Comparison of ENCODE assay signal across 19 cellular contexts in genomic region chr10:125067764-125068163, GRCh38.
"Had no signal": no experiment of that assay in that cellular context is flagged by ENCODE, and none has a peak within 500 bp of the region (broad histone marks: within the 10 kb centered on the region; RNA-seq: fewer than 3 reads in every experiment).

No MANE protein-coding gene starts in this region.

- H3K4me3 Mint-ChIP-seq: activated B cell treated with CpG ODN at 0.5 μM for 24 hours; activated CD4-positive, alpha-beta memory T cell treated with anti-CD3 and anti-CD28 coated beads, Interleukin-2, amount 10 ng/mL, durations not matched to agents 7 days and 5 days; activated naive CD4-positive, alpha-beta T cell treated with anti-CD3 and anti-CD28 coated beads, Interleukin-2, amount 10 ng/mL, durations not matched to agents 7 days and 5 days; activated naive CD8-positive, alpha-beta T cell treated with anti-CD3 and anti-CD28 coated beads, Interleukin-2, amount 50 U/mL, for 24 hours; activated T-cell treated with anti-CD3 and anti-CD28 coated beads, Interleukin-2, amount 50 U/mL, for 24 hours; memory B cell; naive thymus-derived CD4-positive, alpha-beta T cell had no signal

- ATAC-seq: activated naive CD8-positive, alpha-beta T cell treated with anti-CD3 and anti-CD28 coated beads, Interleukin-2, amount 50 U/mL, for 24 hours; naive thymus-derived CD4-positive, alpha-beta T cell; right cardiac atrium; stimulated activated naive CD8-positive, alpha-beta T cell treated with anti-CD3 and anti-CD28 coated beads, Interleukin-15, Interleukin-2, amounts not matched to agents 100 U/mL and 50 U/mL, for 24 hours had no signal

- H3K27me3 ChIP-seq: tibial artery had no signal

- DNase-seq: activated B cell treated with CpG ODN at 0.5 μM for 24 hours; activated CD4-positive, alpha-beta memory T cell treated with anti-CD3 and anti-CD28 coated beads, Interleukin-2, amount 10 ng/mL, durations not matched to agents 7 days and 5 days; activated CD4-positive, alpha-beta T cell treated with anti-CD3 and anti-CD28 coated beads for 48 hours; activated naive CD4-positive, alpha-beta T cell treated with anti-CD3 and anti-CD28 coated beads, Interleukin-2, amount 10 ng/mL, durations not matched to agents 7 days and 5 days; activated naive CD8-positive, alpha-beta T cell treated with anti-CD3 and anti-CD28 coated beads, Interleukin-2, amount 50 U/mL, for 24 hours; activated T-cell treated with anti-CD3 and anti-CD28 coated beads, Interleukin-2, amount 50 U/mL, for 24 hours; cortex of kidney; erythroblast; foreskin melanocyte; head of caudate nucleus; naive thymus-derived CD4-positive, alpha-beta T cell; stimulated activated naive CD8-positive, alpha-beta T cell treated with anti-CD3 and anti-CD28 coated beads, Interleukin-15, Interleukin-2, amounts not matched to agents 100 U/mL and 50 U/mL, for 24 hours; substantia nigra; tibial artery had no signal

- H3K36me3 Mint-ChIP-seq: activated naive CD4-positive, alpha-beta T cell treated with anti-CD3 and anti-CD28 coated beads, Interleukin-2, amount 10 ng/mL, durations not matched to agents 7 days and 5 days; naive thymus-derived CD4-positive, alpha-beta T cell had no signal

- H3K9me3 ChIP-seq: prostate gland, tibial artery had no signal

- H3K9me3 Mint-ChIP-seq: activated B cell treated with CpG ODN at 0.5 μM for 24 hours; activated CD4-positive, alpha-beta memory T cell treated with anti-CD3 and anti-CD28 coated beads, Interleukin-2, amount 10 ng/mL, durations not matched to agents 7 days and 5 days; activated naive CD4-positive, alpha-beta T cell treated with anti-CD3 and anti-CD28 coated beads, Interleukin-2, amount 10 ng/mL, durations not matched to agents 7 days and 5 days; activated naive CD8-positive, alpha-beta T cell treated with anti-CD3 and anti-CD28 coated beads, Interleukin-2, amount 50 U/mL, for 24 hours; activated T-cell treated with anti-CD3 and anti-CD28 coated beads, Interleukin-2, amount 50 U/mL, for 24 hours; naive thymus-derived CD4-positive, alpha-beta T cell had no signal

- H3K27ac ChIP-seq: skin epidermis had no signal

- H3K27ac Mint-ChIP-seq: activated B cell treated with CpG ODN at 0.5 μM for 24 hours; activated CD4-positive, alpha-beta memory T cell treated with anti-CD3 and anti-CD28 coated beads, Interleukin-2, amount 10 ng/mL, durations not matched to agents 7 days and 5 days; activated naive CD4-positive, alpha-beta T cell treated with anti-CD3 and anti-CD28 coated beads, Interleukin-2, amount 10 ng/mL, durations not matched to agents 7 days and 5 days; activated naive CD8-positive, alpha-beta T cell treated with anti-CD3 and anti-CD28 coated beads, Interleukin-2, amount 50 U/mL, for 24 hours; activated T-cell treated with anti-CD3 and anti-CD28 coated beads, Interleukin-2, amount 50 U/mL, for 24 hours; memory B cell; naive thymus-derived CD4-positive, alpha-beta T cell had no signal

- H3K4me3 ChIP-seq: prostate gland, skin epidermis, tibial artery had no signal

- H3K36me3 ChIP-seq: prostate gland had no signal

- FAIRE-seq: endometrium had no signal
